8 cellular contexts compared by ENCODE assay signal in the genomic region with DNA sequence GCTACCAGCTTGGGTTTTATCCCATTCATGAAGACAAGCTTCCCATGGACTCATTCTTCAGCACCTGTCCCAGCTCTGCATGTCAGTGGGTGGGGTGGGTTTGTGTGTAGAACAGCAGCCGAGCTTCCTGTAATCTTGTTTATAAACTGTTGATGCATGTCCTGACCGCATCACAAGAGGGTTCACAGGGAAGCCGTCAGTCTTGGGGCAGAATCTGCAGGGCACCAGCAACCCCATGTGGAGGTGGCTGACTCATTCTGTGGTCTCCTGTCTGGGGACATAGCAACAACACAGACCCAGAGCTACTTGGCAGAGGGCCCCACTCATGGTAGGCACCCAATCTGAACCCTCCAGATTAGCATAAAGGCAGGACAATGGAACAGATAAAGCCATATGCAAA. TPM values are rescaled to one million over a fixed set of nuclear protein-coding genes. Genes with fewer than 3 reads are reported as not detected.
DNase-seq lines count a peak whose midpoint lies in the region; ATAC-seq and TF ChIP-seq lines count a peak whose summit lies in the region.

No MANE protein-coding gene starts in this region.

- peak; percentile 83 for ATAC-seq in GM21529 (IDR thresholded peaks at IDR 0.05; ENCODE audit: unreplicated experiment)
- no peak for ATAC-seq in omental fat pad (ENCODE audit: low FRiP score)

- H3K27ac ChIP-seq in substantia nigra (ENCODE audit: low read depth, low read length, poor library complexity, severe bottlenecking) = peak overlapping the region; percentile 21

- no peak; the same call in 1 of the 2 replicates for TF ChIP-seq EP300 in Ishikawa (IDR thresholded peaks at IDR 0.05; ENCODE audit: borderline replicate concordance)

- peak; percentile 43; the same call in 1 of the 2 replicates for TF ChIP-seq RAD21 in Ishikawa (IDR thresholded peaks at IDR 0.05; ENCODE audit: low read depth)

- no peak for TF ChIP-seq CTCF in omental fat pad (IDR thresholded peaks at IDR 0.05)

- peak; percentile 24 for DNase-seq in DMS79 (lab: John Stamatoyannopoulos, UW)
- DNase-seq in UCSD-AML1 (lab: John Stamatoyannopoulos, UW; ENCODE audit: unreplicated experiment) = peak; percentile 75
- DNase-seq in brain pericyte (ENCODE audit: low read depth, low spot score) = peak; percentile 91
- peak; percentile 97 for DNase-seq in myocyte (ENCODE audit: low read depth)
- DNase-seq in substantia nigra (lab: John Stamatoyannopoulos, UW) = peak in 2 of 49 donors; percentile 11 to 26
- DNase-seq in omental fat pad (ENCODE audit: low spot score) = no peak

TF ChIP-seq in Ishikawa, 13 proteins besides CTCF, POLR2A, EP300 and RAD21:
- TF ChIP-seq CREB1 (IDR thresholded peaks at IDR 0.05; ENCODE audit: low read depth) (no peak), YY1 (IDR thresholded peaks at IDR 0.05; ENCODE audit: low read depth) (no peak), NFIC (IDR thresholded peaks at IDR 0.05) (peak; percentile 18; the same call in 1 of the 2 replicates), FOXM1 (IDR thresholded peaks at IDR 0.05; ENCODE audit: borderline replicate concordance, low read depth) (no peak), TCF12 (IDR thresholded peaks at IDR 0.05; ENCODE audit: low read depth) (0 out of 2 replicates have a peak, but pooled peaks have one; percentile 29), TAF1 (IDR thresholded peaks at IDR 0.05; ENCODE audit: low read depth) (no peak), TEAD4 (IDR thresholded peaks at IDR 0.05) (no peak; the same call in 1 of the 2 replicates)
- TF ChIP-seq, protein P1, sequence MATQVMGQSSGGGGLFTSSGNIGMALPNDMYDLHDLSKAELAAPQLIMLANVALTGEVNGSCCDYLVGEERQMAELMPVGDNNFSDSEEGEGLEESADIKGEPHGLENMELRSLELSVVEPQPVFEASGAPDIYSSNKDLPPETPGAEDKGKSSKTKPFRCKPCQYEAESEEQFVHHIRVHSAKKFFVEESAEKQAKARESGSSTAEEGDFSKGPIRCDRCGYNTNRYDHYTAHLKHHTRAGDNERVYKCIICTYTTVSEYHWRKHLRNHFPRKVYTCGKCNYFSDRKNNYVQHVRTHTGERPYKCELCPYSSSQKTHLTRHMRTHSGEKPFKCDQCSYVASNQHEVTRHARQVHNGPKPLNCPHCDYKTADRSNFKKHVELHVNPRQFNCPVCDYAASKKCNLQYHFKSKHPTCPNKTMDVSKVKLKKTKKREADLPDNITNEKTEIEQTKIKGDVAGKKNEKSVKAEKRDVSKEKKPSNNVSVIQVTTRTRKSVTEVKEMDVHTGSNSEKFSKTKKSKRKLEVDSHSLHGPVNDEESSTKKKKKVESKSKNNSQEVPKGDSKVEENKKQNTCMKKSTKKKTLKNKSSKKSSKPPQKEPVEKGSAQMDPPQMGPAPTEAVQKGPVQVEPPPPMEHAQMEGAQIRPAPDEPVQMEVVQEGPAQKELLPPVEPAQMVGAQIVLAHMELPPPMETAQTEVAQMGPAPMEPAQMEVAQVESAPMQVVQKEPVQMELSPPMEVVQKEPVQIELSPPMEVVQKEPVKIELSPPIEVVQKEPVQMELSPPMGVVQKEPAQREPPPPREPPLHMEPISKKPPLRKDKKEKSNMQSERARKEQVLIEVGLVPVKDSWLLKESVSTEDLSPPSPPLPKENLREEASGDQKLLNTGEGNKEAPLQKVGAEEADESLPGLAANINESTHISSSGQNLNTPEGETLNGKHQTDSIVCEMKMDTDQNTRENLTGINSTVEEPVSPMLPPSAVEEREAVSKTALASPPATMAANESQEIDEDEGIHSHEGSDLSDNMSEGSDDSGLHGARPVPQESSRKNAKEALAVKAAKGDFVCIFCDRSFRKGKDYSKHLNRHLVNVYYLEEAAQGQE (IDR thresholded peaks at IDR 0.05; ENCODE audit: low read depth) = no peak
- TF ChIP-seq, protein P2, sequence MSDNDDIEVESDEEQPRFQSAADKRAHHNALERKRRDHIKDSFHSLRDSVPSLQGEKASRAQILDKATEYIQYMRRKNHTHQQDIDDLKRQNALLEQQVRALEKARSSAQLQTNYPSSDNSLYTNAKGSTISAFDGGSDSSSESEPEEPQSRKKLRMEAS (IDR thresholded peaks at IDR 0.05) = 0 out of 2 replicates have a peak, but pooled peaks have one; percentile 12
- TF ChIP-seq, protein P3, sequence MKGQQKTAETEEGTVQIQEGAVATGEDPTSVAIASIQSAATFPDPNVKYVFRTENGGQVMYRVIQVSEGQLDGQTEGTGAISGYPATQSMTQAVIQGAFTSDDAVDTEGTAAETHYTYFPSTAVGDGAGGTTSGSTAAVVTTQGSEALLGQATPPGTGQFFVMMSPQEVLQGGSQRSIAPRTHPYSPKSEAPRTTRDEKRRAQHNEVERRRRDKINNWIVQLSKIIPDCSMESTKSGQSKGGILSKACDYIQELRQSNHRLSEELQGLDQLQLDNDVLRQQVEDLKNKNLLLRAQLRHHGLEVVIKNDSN (IDR thresholded peaks at IDR 0.05) = no peak

RNA-seq across cellular contexts. Expression of a gene that starts 35.6 kb away (rescaled TPM):
- 0.21 and 0.53 TPM in 2 replicates for total RNA-seq in myocyte
- polyA plus RNA-seq in myocyte (2012) = 1.6 TPM
- 10 to 100 TPM; 12.0 to 49.8 (median 25.6) TPM for total RNA-seq in omental fat pad
